Comparison of ENCODE assay signal across 8 cellular contexts in the genomic region with DNA sequence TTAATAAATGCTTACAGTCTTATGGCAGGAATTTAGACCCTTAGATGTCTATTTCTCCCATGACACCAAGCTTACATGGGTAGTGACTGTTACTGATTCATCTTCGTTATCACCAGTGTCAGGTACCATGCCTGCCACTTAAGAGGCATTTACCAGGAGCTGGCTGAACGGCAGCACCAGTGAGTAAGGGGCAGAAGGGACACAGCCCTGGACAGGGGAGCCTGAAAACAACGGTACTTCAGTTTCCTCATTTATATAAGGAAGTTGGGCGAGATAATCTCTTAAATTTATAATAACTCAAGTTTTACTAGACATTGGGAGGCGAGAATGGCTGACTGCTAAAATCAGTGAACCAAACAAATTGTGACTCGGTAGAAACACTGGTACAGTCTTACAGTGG. TPM values are rescaled to one million over a fixed set of nuclear protein-coding genes. Genes with fewer than 3 reads are reported as not detected.
DNase-seq lines count a peak whose midpoint lies in the region; ATAC-seq and TF ChIP-seq lines count a peak whose summit lies in the region.

No MANE protein-coding gene starts in this region.

- DNase-seq in CD14-positive monocyte (ENCODE audit: low spot score) (no peak), MG63 (no peak), colonic mucosa (no peak), nephron progenitor cell (no peak), COLO668 (lab: John Stamatoyannopoulos, UW; ENCODE audit: unreplicated experiment) (no peak), NCI-H1694 treated with DMSO at 0.1 percent for 48 hours (lab: John Stamatoyannopoulos, UW) (no peak), AG20443 (ENCODE audit: low spot score) (no peak)

- peaks cover 32 to 46% of the 10 kb centered on the region in 2 donors for H3K36me3 Mint-ChIP-seq in CD14-positive monocyte
- H3K36me3 Mint-ChIP-seq in nephron progenitor cell (ENCODE audit: low read depth) = peaks cover 25% of the 10 kb centered on the region

- H3K27me3 ChIP-seq in MG63 (no peaks in the 10 kb centered on the region), colonic mucosa (no peaks in the 10 kb centered on the region)

- H3K4me1 Mint-ChIP-seq in CD14-positive monocyte (peaks cover 47% of the 10 kb centered on the region), nephron progenitor cell (peaks cover 40% of the 10 kb centered on the region)

- intact Hi-C loops in CD14-positive monocyte (cut with micrococcal nuclease) (loop anchor here (5.0 to 10.0 kb wide), 4 partner anchors 152 to 730 kb away; partner anchors contain the start of genes EIF5B (in 2 of the 2), TXNDC9 (in 2 of the 2), MITD1 (in 1 of the 2) and MRPL30 (in 1 of the 2)), colonic mucosa (cut with DNase I) (no loop called here)

- H3K9me3 ChIP-seq in MG63 (no peaks in the 10 kb centered on the region), colonic mucosa (no peaks in the 10 kb centered on the region)

- peak overlapping the region in 1 of 2 donors; percentile 93 for H3K9ac ChIP-seq in colonic mucosa (ENCODE audit: low read depth in 2 of 2, low read length in 2 of 2)

- peaks cover 14% of the 10 kb centered on the region for H3K4me1 ChIP-seq in colonic mucosa

- H3K4me3 ChIP-seq in MG63 (peak overlapping the region; percentile 94), colonic mucosa (peak overlapping the region; percentile 99)

- TF ChIP-seq CTCF in CD14-positive monocyte (IDR thresholded peaks at IDR 0.05) (no peak), colonic mucosa (IDR thresholded peaks at IDR 0.05) (no peak), nephron progenitor cell (IDR thresholded peaks at IDR 0.05) (no peak)

- H3K36me3 ChIP-seq in MG63 (peaks cover 36% of the 10 kb centered on the region), colonic mucosa (no peaks in the 10 kb centered on the region)

- H3K27ac Mint-ChIP-seq in CD14-positive monocyte (peak overlapping the region; percentile 11 to 97 (median 94)), nephron progenitor cell (peak overlapping the region; percentile 72)

- H3K9me3 Mint-ChIP-seq in CD14-positive monocyte = no peaks in the 10 kb centered on the region
- H3K9me3 Mint-ChIP-seq in nephron progenitor cell = no peaks in the 10 kb centered on the region

- H3K27ac ChIP-seq in colonic mucosa = no peak overlapping the region

- no peak for ATAC-seq in HG02870 (IDR thresholded peaks at IDR 0.05; ENCODE audit: unreplicated experiment)

- H3K27me3 Mint-ChIP-seq in CD14-positive monocyte (ENCODE audit: low read depth in 3 of 3) = no peaks in the 10 kb centered on the region
- no peaks in the 10 kb centered on the region for H3K27me3 Mint-ChIP-seq in nephron progenitor cell (ENCODE audit: low read depth, poor library complexity)

- H3K4me3 Mint-ChIP-seq in CD14-positive monocyte = peak overlapping the region; percentile 81 to 98
- peak overlapping the region; percentile 92 for H3K4me3 Mint-ChIP-seq in nephron progenitor cell

RNA-seq across cellular contexts. Expression of gene COA5, which starts 1.2 kb away (rescaled TPM):
- polyA plus RNA-seq in CD14-positive monocyte = 10 to 100 TPM; 39.0 to 42.9 TPM
- total RNA-seq in MG63 (2014; rRNA removed; shearing (Covaris generic); ENCODE audit: low replicate concordance) = 28.1 and 42.9 TPM in 2 replicates
- 10 to 100 TPM; 23.5 to 27.1 TPM for total RNA-seq in colonic mucosa

RNA-seq across cellular contexts. Expression of gene UNC50, which starts 1.3 kb away (rescaled TPM):
- 10 to 100 TPM; 62.8 to 72.0 TPM for polyA plus RNA-seq in CD14-positive monocyte
- 31.5 and 54.3 TPM in 2 replicates for total RNA-seq in MG63 (2014; rRNA removed; shearing (Covaris generic); ENCODE audit: low replicate concordance)
- total RNA-seq in colonic mucosa = 10 to 100 TPM; 29.9 to 30.8 TPM
